ENCODE assay signal across 2 cellular contexts in the genomic region with DNA sequence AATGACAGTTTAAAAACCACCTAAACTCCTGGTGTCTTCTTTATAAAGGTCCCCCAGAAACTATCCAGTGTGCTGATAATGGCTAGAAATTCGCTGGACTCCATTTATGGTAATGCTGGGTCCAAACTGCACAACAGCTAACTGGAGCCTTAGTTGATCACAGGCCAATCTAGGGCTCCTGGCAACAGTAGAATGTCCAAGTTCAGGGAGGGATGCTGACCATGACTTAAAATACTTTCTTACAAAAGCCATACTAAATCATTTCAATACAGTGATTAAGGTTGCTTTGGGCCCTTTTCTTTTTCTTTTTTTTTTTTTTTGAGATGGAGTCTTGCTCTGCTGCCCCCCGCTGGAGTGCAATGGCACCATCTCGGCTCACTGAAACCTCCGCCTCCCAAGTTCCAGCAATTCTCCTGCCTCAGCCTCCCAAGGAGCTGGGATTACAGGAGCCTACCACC.
TF ChIP-seq lines count a peak whose summit lies in the region.

No MANE protein-coding gene starts in this region.

TF ChIP-seq in HEK293, 187 proteins besides CTCF, POLR2A, EP300 and RAD21 (continued from another document):
- TF ChIP-seq, protein P1, sequence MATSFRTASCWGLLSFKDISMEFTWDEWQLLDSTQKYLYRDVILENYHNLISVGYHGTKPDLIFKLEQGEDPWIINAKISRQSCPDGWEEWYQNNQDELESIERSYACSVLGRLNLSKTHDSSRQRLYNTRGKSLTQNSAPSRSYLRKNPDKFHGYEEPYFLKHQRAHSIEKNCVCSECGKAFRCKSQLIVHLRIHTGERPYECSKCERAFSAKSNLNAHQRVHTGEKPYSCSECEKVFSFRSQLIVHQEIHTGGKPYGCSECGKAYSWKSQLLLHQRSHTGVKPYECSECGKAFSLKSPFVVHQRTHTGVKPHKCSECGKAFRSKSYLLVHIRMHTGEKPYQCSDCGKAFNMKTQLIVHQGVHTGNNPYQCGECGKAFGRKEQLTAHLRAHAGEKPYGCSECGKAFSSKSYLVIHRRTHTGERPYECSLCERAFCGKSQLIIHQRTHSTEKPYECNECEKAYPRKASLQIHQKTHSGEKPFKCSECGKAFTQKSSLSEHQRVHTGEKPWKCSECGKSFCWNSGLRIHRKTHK (tag by site-specific recombination; IDR thresholded peaks at IDR 0.05) = no peak
- TF ChIP-seq ZNF654 (tag by site-specific recombination; IDR thresholded peaks at IDR 0.05; ENCODE audit: low read depth) = peak; percentile 34; the same call in 1 of the 2 replicates

TF ChIP-seq in K562, 482 proteins besides CTCF, POLR2A, EP300 and RAD21 (continued from another document and continues in another):
- TF ChIP-seq, protein P2, sequence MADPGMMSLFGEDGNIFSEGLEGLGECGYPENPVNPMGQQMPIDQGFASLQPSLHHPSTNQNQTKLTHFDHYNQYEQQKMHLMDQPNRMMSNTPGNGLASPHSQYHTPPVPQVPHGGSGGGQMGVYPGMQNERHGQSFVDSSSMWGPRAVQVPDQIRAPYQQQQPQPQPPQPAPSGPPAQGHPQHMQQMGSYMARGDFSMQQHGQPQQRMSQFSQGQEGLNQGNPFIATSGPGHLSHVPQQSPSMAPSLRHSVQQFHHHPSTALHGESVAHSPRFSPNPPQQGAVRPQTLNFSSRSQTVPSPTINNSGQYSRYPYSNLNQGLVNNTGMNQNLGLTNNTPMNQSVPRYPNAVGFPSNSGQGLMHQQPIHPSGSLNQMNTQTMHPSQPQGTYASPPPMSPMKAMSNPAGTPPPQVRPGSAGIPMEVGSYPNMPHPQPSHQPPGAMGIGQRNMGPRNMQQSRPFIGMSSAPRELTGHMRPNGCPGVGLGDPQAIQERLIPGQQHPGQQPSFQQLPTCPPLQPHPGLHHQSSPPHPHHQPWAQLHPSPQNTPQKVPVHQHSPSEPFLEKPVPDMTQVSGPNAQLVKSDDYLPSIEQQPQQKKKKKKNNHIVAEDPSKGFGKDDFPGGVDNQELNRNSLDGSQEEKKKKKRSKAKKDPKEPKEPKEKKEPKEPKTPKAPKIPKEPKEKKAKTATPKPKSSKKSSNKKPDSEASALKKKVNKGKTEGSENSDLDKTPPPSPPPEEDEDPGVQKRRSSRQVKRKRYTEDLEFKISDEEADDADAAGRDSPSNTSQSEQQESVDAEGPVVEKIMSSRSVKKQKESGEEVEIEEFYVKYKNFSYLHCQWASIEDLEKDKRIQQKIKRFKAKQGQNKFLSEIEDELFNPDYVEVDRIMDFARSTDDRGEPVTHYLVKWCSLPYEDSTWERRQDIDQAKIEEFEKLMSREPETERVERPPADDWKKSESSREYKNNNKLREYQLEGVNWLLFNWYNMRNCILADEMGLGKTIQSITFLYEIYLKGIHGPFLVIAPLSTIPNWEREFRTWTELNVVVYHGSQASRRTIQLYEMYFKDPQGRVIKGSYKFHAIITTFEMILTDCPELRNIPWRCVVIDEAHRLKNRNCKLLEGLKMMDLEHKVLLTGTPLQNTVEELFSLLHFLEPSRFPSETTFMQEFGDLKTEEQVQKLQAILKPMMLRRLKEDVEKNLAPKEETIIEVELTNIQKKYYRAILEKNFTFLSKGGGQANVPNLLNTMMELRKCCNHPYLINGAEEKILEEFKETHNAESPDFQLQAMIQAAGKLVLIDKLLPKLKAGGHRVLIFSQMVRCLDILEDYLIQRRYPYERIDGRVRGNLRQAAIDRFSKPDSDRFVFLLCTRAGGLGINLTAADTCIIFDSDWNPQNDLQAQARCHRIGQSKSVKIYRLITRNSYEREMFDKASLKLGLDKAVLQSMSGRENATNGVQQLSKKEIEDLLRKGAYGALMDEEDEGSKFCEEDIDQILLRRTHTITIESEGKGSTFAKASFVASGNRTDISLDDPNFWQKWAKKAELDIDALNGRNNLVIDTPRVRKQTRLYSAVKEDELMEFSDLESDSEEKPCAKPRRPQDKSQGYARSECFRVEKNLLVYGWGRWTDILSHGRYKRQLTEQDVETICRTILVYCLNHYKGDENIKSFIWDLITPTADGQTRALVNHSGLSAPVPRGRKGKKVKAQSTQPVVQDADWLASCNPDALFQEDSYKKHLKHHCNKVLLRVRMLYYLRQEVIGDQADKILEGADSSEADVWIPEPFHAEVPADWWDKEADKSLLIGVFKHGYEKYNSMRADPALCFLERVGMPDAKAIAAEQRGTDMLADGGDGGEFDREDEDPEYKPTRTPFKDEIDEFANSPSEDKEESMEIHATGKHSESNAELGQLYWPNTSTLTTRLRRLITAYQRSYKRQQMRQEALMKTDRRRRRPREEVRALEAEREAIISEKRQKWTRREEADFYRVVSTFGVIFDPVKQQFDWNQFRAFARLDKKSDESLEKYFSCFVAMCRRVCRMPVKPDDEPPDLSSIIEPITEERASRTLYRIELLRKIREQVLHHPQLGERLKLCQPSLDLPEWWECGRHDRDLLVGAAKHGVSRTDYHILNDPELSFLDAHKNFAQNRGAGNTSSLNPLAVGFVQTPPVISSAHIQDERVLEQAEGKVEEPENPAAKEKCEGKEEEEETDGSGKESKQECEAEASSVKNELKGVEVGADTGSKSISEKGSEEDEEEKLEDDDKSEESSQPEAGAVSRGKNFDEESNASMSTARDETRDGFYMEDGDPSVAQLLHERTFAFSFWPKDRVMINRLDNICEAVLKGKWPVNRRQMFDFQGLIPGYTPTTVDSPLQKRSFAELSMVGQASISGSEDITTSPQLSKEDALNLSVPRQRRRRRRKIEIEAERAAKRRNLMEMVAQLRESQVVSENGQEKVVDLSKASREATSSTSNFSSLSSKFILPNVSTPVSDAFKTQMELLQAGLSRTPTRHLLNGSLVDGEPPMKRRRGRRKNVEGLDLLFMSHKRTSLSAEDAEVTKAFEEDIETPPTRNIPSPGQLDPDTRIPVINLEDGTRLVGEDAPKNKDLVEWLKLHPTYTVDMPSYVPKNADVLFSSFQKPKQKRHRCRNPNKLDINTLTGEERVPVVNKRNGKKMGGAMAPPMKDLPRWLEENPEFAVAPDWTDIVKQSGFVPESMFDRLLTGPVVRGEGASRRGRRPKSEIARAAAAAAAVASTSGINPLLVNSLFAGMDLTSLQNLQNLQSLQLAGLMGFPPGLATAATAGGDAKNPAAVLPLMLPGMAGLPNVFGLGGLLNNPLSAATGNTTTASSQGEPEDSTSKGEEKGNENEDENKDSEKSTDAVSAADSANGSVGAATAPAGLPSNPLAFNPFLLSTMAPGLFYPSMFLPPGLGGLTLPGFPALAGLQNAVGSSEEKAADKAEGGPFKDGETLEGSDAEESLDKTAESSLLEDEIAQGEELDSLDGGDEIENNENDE (IDR thresholded peaks at IDR 0.05; ENCODE audit: low read depth, low read length) = no peak
- no peak for TF ChIP-seq NFRKB (IDR thresholded peaks at IDR 0.05; ENCODE audit: low read depth)
- TF ChIP-seq PTBP1 (IDR thresholded peaks at IDR 0.05; ENCODE audit: low read depth, low read length) = no peak
- no peak for TF ChIP-seq POLR2AphosphoS5 (IDR thresholded peaks at IDR 0.05; ENCODE audit: control insufficient read depth, insufficient read depth, low read depth, low read length)
- TF ChIP-seq, protein P3, sequence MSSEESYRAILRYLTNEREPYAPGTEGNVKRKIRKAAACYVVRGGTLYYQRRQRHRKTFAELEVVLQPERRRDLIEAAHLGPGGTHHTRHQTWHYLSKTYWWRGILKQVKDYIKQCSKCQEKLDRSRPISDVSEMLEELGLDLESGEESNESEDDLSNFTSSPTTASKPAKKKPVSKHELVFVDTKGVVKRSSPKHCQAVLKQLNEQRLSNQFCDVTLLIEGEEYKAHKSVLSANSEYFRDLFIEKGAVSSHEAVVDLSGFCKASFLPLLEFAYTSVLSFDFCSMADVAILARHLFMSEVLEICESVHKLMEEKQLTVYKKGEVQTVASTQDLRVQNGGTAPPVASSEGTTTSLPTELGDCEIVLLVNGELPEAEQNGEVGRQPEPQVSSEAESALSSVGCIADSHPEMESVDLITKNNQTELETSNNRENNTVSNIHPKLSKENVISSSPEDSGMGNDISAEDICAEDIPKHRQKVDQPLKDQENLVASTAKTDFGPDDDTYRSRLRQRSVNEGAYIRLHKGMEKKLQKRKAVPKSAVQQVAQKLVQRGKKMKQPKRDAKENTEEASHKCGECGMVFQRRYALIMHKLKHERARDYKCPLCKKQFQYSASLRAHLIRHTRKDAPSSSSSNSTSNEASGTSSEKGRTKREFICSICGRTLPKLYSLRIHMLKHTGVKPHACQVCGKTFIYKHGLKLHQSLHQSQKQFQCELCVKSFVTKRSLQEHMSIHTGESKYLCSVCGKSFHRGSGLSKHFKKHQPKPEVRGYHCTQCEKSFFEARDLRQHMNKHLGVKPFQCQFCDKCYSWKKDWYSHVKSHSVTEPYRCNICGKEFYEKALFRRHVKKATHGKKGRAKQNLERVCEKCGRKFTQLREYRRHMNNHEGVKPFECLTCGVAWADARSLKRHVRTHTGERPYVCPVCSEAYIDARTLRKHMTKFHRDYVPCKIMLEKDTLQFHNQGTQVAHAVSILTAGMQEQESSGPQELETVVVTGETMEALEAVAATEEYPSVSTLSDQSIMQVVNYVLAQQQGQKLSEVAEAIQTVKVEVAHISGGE (CRISPR knock-in tag; IDR thresholded peaks at IDR 0.05) = peak in 1 of 3 experiments; percentile 76; a peak in 2 of 6 replicates
- TF ChIP-seq, protein P4, sequence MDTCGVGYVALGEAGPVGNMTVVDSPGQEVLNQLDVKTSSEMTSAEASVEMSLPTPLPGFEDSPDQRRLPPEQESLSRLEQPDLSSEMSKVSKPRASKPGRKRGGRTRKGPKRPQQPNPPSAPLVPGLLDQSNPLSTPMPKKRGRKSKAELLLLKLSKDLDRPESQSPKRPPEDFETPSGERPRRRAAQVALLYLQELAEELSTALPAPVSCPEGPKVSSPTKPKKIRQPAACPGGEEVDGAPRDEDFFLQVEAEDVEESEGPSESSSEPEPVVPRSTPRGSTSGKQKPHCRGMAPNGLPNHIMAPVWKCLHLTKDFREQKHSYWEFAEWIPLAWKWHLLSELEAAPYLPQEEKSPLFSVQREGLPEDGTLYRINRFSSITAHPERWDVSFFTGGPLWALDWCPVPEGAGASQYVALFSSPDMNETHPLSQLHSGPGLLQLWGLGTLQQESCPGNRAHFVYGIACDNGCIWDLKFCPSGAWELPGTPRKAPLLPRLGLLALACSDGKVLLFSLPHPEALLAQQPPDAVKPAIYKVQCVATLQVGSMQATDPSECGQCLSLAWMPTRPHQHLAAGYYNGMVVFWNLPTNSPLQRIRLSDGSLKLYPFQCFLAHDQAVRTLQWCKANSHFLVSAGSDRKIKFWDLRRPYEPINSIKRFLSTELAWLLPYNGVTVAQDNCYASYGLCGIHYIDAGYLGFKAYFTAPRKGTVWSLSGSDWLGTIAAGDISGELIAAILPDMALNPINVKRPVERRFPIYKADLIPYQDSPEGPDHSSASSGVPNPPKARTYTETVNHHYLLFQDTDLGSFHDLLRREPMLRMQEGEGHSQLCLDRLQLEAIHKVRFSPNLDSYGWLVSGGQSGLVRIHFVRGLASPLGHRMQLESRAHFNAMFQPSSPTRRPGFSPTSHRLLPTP (IDR thresholded peaks at IDR 0.05; ENCODE audit: borderline replicate concordance, extremely low read depth, insufficient read length) = no peak
- peak; percentile 69 for TF ChIP-seq SMARCA4 (IDR thresholded peaks at IDR 0.05)
- no peak for TF ChIP-seq MYNN (IDR thresholded peaks at IDR 0.05)
- TF ChIP-seq MYNN (CRISPR knock-in tag; IDR thresholded peaks at IDR 0.05) = no peak
- no peak for TF ChIP-seq PCBP1 (IDR thresholded peaks at IDR 0.05; ENCODE audit: low read depth, low read length, poor library complexity, severe bottlenecking)
- TF ChIP-seq RCOR1 (IDR thresholded peaks at IDR 0.05; ENCODE audit: borderline replicate concordance in 1 of 2, low read depth in 2 of 2, low read length in 2 of 2) = no peak
- TF ChIP-seq IRF2 (CRISPR knock-in tag; IDR thresholded peaks at IDR 0.05) = no peak
- peak in 1 of 2 experiments; percentile 83; a peak in 2 of 4 replicates for TF ChIP-seq SRF (CRISPR knock-in tag; IDR thresholded peaks at IDR 0.05)
- TF ChIP-seq ZNF263 (CRISPR knock-in tag; IDR thresholded peaks at IDR 0.05; ENCODE audit: borderline replicate concordance) = no peak
- TF ChIP-seq SNIP1 (IDR thresholded peaks at IDR 0.05; ENCODE audit: low read depth) = no peak
- TF ChIP-seq, protein P5, sequence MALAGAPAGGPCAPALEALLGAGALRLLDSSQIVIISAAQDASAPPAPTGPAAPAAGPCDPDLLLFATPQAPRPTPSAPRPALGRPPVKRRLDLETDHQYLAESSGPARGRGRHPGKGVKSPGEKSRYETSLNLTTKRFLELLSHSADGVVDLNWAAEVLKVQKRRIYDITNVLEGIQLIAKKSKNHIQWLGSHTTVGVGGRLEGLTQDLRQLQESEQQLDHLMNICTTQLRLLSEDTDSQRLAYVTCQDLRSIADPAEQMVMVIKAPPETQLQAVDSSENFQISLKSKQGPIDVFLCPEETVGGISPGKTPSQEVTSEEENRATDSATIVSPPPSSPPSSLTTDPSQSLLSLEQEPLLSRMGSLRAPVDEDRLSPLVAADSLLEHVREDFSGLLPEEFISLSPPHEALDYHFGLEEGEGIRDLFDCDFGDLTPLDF (CRISPR knock-in tag; IDR thresholded peaks at IDR 0.05) = no peak
- peak; percentile 72; the same call in 1 of the 2 replicates for TF ChIP-seq SMARCE1 (IDR thresholded peaks at IDR 0.05)
- TF ChIP-seq, protein P6, sequence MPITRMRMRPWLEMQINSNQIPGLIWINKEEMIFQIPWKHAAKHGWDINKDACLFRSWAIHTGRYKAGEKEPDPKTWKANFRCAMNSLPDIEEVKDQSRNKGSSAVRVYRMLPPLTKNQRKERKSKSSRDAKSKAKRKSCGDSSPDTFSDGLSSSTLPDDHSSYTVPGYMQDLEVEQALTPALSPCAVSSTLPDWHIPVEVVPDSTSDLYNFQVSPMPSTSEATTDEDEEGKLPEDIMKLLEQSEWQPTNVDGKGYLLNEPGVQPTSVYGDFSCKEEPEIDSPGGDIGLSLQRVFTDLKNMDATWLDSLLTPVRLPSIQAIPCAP (CRISPR knock-in tag; IDR thresholded peaks at IDR 0.05; ENCODE audit: borderline replicate concordance) = no peak
- no peak for TF ChIP-seq NCOA4 (IDR thresholded peaks at IDR 0.05; ENCODE audit: partially characterized antibody)
- no peak for TF ChIP-seq ZNF311 (CRISPR knock-in tag; IDR thresholded peaks at IDR 0.05)
- TF ChIP-seq, protein P7, sequence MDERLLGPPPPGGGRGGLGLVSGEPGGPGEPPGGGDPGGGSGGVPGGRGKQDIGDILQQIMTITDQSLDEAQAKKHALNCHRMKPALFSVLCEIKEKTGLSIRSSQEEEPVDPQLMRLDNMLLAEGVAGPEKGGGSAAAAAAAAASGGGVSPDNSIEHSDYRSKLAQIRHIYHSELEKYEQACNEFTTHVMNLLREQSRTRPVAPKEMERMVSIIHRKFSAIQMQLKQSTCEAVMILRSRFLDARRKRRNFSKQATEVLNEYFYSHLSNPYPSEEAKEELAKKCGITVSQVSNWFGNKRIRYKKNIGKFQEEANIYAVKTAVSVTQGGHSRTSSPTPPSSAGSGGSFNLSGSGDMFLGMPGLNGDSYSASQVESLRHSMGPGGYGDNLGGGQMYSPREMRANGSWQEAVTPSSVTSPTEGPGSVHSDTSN (CRISPR knock-in tag; IDR thresholded peaks at IDR 0.05; ENCODE audit: low read depth) = no peak
- TF ChIP-seq, protein P7 (tag; conservative IDR thresholded peaks at IDR 0.05; ENCODE audit: low read depth) = peak; percentile 57
